Comparison of ENCODE assay signal across 9 cellular contexts in genomic region chr15:85312486-85312885, GRCh38.
A peak's percentile ranks its signal among the peaks of the same experiment; 100 is the strongest.
DNase-seq lines count a peak whose midpoint lies in the region; ATAC-seq and TF ChIP-seq lines count a peak whose summit lies in the region.
"Had no signal": no experiment of that assay in that cellular context is flagged by ENCODE, and none has a peak within 500 bp of the region (broad histone marks: within the 10 kb centered on the region; RNA-seq: fewer than 3 reads in every experiment).

No MANE protein-coding gene starts in this region.

- peak overlapping the region in 1 of 8 donors; percentile 37 for H3K4me3 ChIP-seq in spleen

- H3K27ac Mint-ChIP-seq in activated CD8-positive, alpha-beta memory T cell treated with anti-CD3 and anti-CD28 coated beads, Interleukin-2, amount 10 ng/mL, durations not matched to agents 7 days and 5 days, result peak overlapping the region; percentile 65
- peak overlapping the region; percentile 99 for H3K27ac Mint-ChIP-seq in activated B cell treated with CpG ODN at 0.5 μM for 24 hours

- H3K9me3 ChIP-seq in spleen, result peaks cover 0 to 3% (median 0%) of the 10 kb centered on the region in 8 donors

- peaks cover 0 to 46% (median 16%) of the 10 kb centered on the region in 6 donors for H3K4me1 ChIP-seq in spleen

- no peaks in the 10 kb centered on the region for H3K27me3 Mint-ChIP-seq in activated CD8-positive, alpha-beta memory T cell treated with anti-CD3 and anti-CD28 coated beads, Interleukin-2, amount 10 ng/mL, durations not matched to agents 7 days and 5 days
- no peaks in the 10 kb centered on the region for H3K27me3 Mint-ChIP-seq in activated B cell treated with CpG ODN at 0.5 μM for 24 hours
- H3K27me3 Mint-ChIP-seq: CD4-positive, alpha-beta memory T cell had no signal

- 52 to 68% (median 62%) methylated on average over 5 of the region's 5 CpGs for WGBS in spleen, 5 donors

- H3K27ac ChIP-seq in spleen, result peak overlapping the region in 6 of 8 donors; percentile 11 to 70 (median 54)

- peaks cover 29% of the 10 kb centered on the region for H3K36me3 Mint-ChIP-seq in activated CD8-positive, alpha-beta memory T cell treated with anti-CD3 and anti-CD28 coated beads, Interleukin-2, amount 10 ng/mL, durations not matched to agents 7 days and 5 days
- peaks cover 7% of the 10 kb centered on the region for H3K36me3 Mint-ChIP-seq in activated B cell treated with CpG ODN at 0.5 μM for 24 hours (ENCODE audit: low read depth)
- H3K36me3 Mint-ChIP-seq: CD4-positive, alpha-beta memory T cell had no signal

- TF ChIP-seq CTCF in activated B cell treated with CpG ODN at 0.5 μM for 24 hours (IDR thresholded peaks at IDR 0.05) (no peak), spleen (IDR thresholded peaks at IDR 0.05 in 8 of 11, conservative IDR thresholded peaks at IDR 0.05 in 3 of 11) (no peak)

- intact Hi-C loops in activated B cell treated with CpG ODN at 0.5 μM for 24 hours (cut with micrococcal nuclease) (loop anchor here (1.0 to 5.0 kb wide), 6 partner anchors 16 to 380 kb away; no protein-coding TSS in a partner anchor), spleen (cut with DNase I; ENCODE audit: low total_unique reads) (no loop called here)

- peak overlapping the region; percentile 34 for H3K4me3 Mint-ChIP-seq in activated CD8-positive, alpha-beta memory T cell treated with anti-CD3 and anti-CD28 coated beads, Interleukin-2, amount 10 ng/mL, durations not matched to agents 7 days and 5 days
- peak overlapping the region; percentile 87 for H3K4me3 Mint-ChIP-seq in activated B cell treated with CpG ODN at 0.5 μM for 24 hours

- CTCF ChIA-PET in activated CD8-positive, alpha-beta memory T cell treated with anti-CD3 and anti-CD28 coated beads, Interleukin-2, amount 10 ng/mL, durations not matched to agents 7 days and 5 days (lab: Charles Lee), result interaction anchor here (0.8 to 9.9 kb wide), 11 partner anchors 9 to 192 kb away, joined by 3 to 146 read pairs (median 5); no protein-coding TSS in a partner anchor
- CTCF ChIA-PET in activated B cell treated with CpG ODN at 0.5 μM for 24 hours (lab: Charles Lee), result interaction anchor here (1.0 to 2.9 kb wide), 9 partner anchors 10 to 101 kb away, joined by 3 to 54 read pairs (median 6); partner anchors contain the start of gene AKAP13

- H3K27me3 ChIP-seq in spleen (replicated peaks in 1 of 7), result no peaks in the 10 kb centered on the region

- peak; percentile 49 for DNase-seq in activated CD8-positive, alpha-beta memory T cell treated with anti-CD3 and anti-CD28 coated beads, Interleukin-2, amount 10 ng/mL, durations not matched to agents 7 days and 5 days
- no peak for DNase-seq in activated CD8-positive, alpha-beta memory T cell treated with anti-CD3 and anti-CD28 coated beads, Interleukin-2, amount 50 U/mL, for 48 hours
- peak; percentile 53 for DNase-seq in activated B cell treated with CpG ODN at 0.5 μM for 24 hours
- no peak for DNase-seq in spleen
- DNase-seq in 8988T, result no peak
- DNase-seq in Kasumi-1 (lab: John Stamatoyannopoulos, UW), result no peak
- no peak for DNase-seq in pons (ENCODE audit: low spot score)
- DNase-seq: CD4-positive, alpha-beta memory T cell had no signal

- peak; percentile 54 for ATAC-seq in activated CD8-positive, alpha-beta memory T cell treated with anti-CD3 and anti-CD28 coated beads, Interleukin-2, amount 10 ng/mL, durations not matched to agents 7 days and 5 days
- ATAC-seq in HG02852 (IDR thresholded peaks at IDR 0.05; ENCODE audit: unreplicated experiment), result peak; percentile 92
- ATAC-seq in activated B cell treated with CpG ODN at 0.5 μM for 24 hours (ENCODE audit: low read depth), result peak; percentile 89

- POLR2A ChIA-PET in activated B cell treated with CpG ODN at 0.5 μM for 24 hours (lab: Charles Lee), result interaction anchor here (0.7 to 10.0 kb wide), 21 partner anchors 10 to 394 kb away, joined by 3 to 409 read pairs (median 6); partner anchors contain the start of gene AKAP13

- no peaks in the 10 kb centered on the region for H3K36me3 ChIP-seq in spleen

- TF ChIP-seq POLR2A in spleen (IDR thresholded peaks at IDR 0.05), result no peak

- no peaks in the 10 kb centered on the region for H3K9me3 Mint-ChIP-seq in activated CD8-positive, alpha-beta memory T cell treated with anti-CD3 and anti-CD28 coated beads, Interleukin-2, amount 10 ng/mL, durations not matched to agents 7 days and 5 days (ENCODE audit: low read depth)
- H3K9me3 Mint-ChIP-seq in activated B cell treated with CpG ODN at 0.5 μM for 24 hours, result no peaks in the 10 kb centered on the region

- peaks cover 63% of the 10 kb centered on the region for H3K4me1 Mint-ChIP-seq in activated CD8-positive, alpha-beta memory T cell treated with anti-CD3 and anti-CD28 coated beads, Interleukin-2, amount 10 ng/mL, durations not matched to agents 7 days and 5 days
- H3K4me1 Mint-ChIP-seq in activated B cell treated with CpG ODN at 0.5 μM for 24 hours, result peaks cover 96% of the 10 kb centered on the region

Comparison
In these comparisons a context has a peak if more than half of its experiments do, and no peak if none do; other contexts are left out.
1. DNase-seq: peak in activated CD8-positive, alpha-beta memory T cell treated with anti-CD3 and anti-CD28 coated beads, Interleukin-2, amount 10 ng/mL, durations not matched to agents 7 days and 5 days (single experiment) and activated B cell treated with CpG ODN at 0.5 μM for 24 hours (single experiment); none in activated CD8-positive, alpha-beta memory T cell treated with anti-CD3 and anti-CD28 coated beads, Interleukin-2, amount 50 U/mL, for 48 hours (single experiment), spleen (single experiment), 8988T (single experiment), Kasumi-1 (0 of 2) and pons (single experiment).
2. Peak in every context shown above with its lines, with median percentiles within 50 percentile points of each other: ATAC-seq.